Comparison of ENCODE assay signal across 2 cellular contexts in genomic region chr13:78830508-78830907, GRCh38.
TF ChIP-seq lines count a peak whose summit lies in the region.

No MANE protein-coding gene starts in this region.

TF ChIP-seq in SK-N-SH, 30 proteins besides CTCF, POLR2A, EP300 and RAD21:
- TF ChIP-seq REST (IDR thresholded peaks at IDR 0.05; ENCODE audit: low read depth, low read length): peak; percentile 74
- TF ChIP-seq TAF1 (IDR thresholded peaks at IDR 0.05; ENCODE audit: borderline replicate concordance, low read depth, low read length): no peak

TF ChIP-seq in SK-N-SH treated with all-trans-retinoic acid at 6 μM for 48 hours, 23 proteins besides CTCF, POLR2A, EP300 and RAD21 (continued from another document):
- no peak for TF ChIP-seq PATZ1 (CRISPR knock-in tag; IDR thresholded peaks at IDR 0.05; ENCODE audit: borderline replicate concordance)
- no peak for TF ChIP-seq OSR1 (CRISPR knock-in tag; IDR thresholded peaks at IDR 0.05)
- no peak for TF ChIP-seq BACH2 (CRISPR knock-in tag; IDR thresholded peaks at IDR 0.05; ENCODE audit: borderline replicate concordance)
- TF ChIP-seq CSDC2 (CRISPR knock-in tag; IDR thresholded peaks at IDR 0.05): no peak
- no peak for TF ChIP-seq ZNF565 (CRISPR knock-in tag; conservative IDR thresholded peaks at IDR 0.05; ENCODE audit: low read depth)
- TF ChIP-seq TSHZ2 (CRISPR knock-in tag; IDR thresholded peaks at IDR 0.05): no peak
- TF ChIP-seq ZNF8 (CRISPR knock-in tag; IDR thresholded peaks at IDR 0.05): no peak
- no peak for TF ChIP-seq ZNF70 (CRISPR knock-in tag; IDR thresholded peaks at IDR 0.05)
- TF ChIP-seq ZFP30 (CRISPR knock-in tag; IDR thresholded peaks at IDR 0.05): no peak
- TF ChIP-seq PPARA (CRISPR knock-in tag; IDR thresholded peaks at IDR 0.05; ENCODE audit: borderline replicate concordance): no peak
